Comparison of ENCODE assay signal across 1 cellular context in genomic region chr1:248873993-248874671, GRCh38.
TF ChIP-seq lines count a peak whose summit lies in the region.

No MANE protein-coding gene starts in this region.

TF ChIP-seq in SK-N-SH, 30 proteins besides CTCF, POLR2A, EP300 and RAD21:
- TF ChIP-seq CHD2 (IDR thresholded peaks at IDR 0.05; ENCODE audit: low read length, partially characterized antibody) (peak; percentile 54), TCF12 (IDR thresholded peaks at IDR 0.05) (peak; percentile 22; the same call in 1 of the 2 replicates), RXRA (IDR thresholded peaks at IDR 0.05; ENCODE audit: borderline replicate concordance, low read depth) (0 out of 2 replicates have a peak, but pooled peaks have one; percentile 29), GABPA (IDR thresholded peaks at IDR 0.05; ENCODE audit: low read depth) (peak; percentile 19; the same call in 1 of the 2 replicates), TEAD4 (IDR thresholded peaks at IDR 0.05; ENCODE audit: borderline replicate concordance, insufficient read depth) (no peak), REST (IDR thresholded peaks at IDR 0.05; ENCODE audit: low read depth, low read length) (0 out of 2 replicates have a peak, but pooled peaks have one; percentile 32), JUND (IDR thresholded peaks at IDR 0.05) (peak; percentile 41; the same call in 1 of the 2 replicates), NFIC (IDR thresholded peaks at IDR 0.05; ENCODE audit: borderline replicate concordance) (no peak; the same call in 1 of the 2 replicates), RCOR1 (IDR thresholded peaks at IDR 0.05; ENCODE audit: low read length) (0 out of 2 replicates have a peak, but pooled peaks have one; percentile 32), FOSL2 (IDR thresholded peaks at IDR 0.05; ENCODE audit: borderline replicate concordance, low read depth) (peak; percentile 77)
